In genomic region chr12:90970471-90970870, GRCh38 we compare ENCODE assay signal across 1 cellular context.
TF ChIP-seq lines count a peak whose summit lies in the region.

No MANE protein-coding gene starts in this region.

TF ChIP-seq in GM23338, 12 proteins besides CTCF, POLR2A, EP300 and RAD21 (continued from another document):
- TF ChIP-seq ZNF331 (CRISPR knock-in tag; IDR thresholded peaks at IDR 0.05; ENCODE audit: low read depth) (no peak), REST (IDR thresholded peaks at IDR 0.05; ENCODE audit: unreplicated experiment) (no peak), EZH2phosphoT487 (IDR thresholded peaks at IDR 0.05; ENCODE audit: unreplicated experiment) (no peak), ZNF114 (CRISPR knock-in tag; IDR thresholded peaks at IDR 0.05) (no peak)
